In genomic region chr2:46873632-46874068, GRCh38 we compare ENCODE assay signal across 8 cellular contexts. TPM values are rescaled to one million over a fixed set of nuclear protein-coding genes. Genes with fewer than 3 reads are reported as not detected.
DNase-seq lines count a peak whose midpoint lies in the region; ATAC-seq and TF ChIP-seq lines count a peak whose summit lies in the region.

No MANE protein-coding gene starts in this region.

- H3K4me1 ChIP-seq in NT2/D1 (ENCODE audit: insufficient read depth, insufficient read length) (peaks cover 5% of the 10 kb centered on the region), breast epithelium (peaks cover 0 to 10% of the 10 kb centered on the region in 2 donors), lower lobe of right lung (peaks cover 63% of the 10 kb centered on the region), stomach smooth muscle (ENCODE audit: control insufficient read depth, insufficient read depth, low read length) (peaks cover 65% of the 10 kb centered on the region)

- H3K27ac ChIP-seq in breast epithelium (peak overlapping the region; percentile 79 to 82), lower lobe of right lung (no peak overlapping the region), stomach smooth muscle (ENCODE audit: low read length) (peak overlapping the region; percentile 53)

- in situ Hi-C loops in G401 (cut with HindIII; ENCODE audit: low sequenced_read_pairs) = no loop called here

- H3K9me3 ChIP-seq in NT2/D1 (ENCODE audit: insufficient read depth, low read length) (peaks cover 7% of the 10 kb centered on the region), breast epithelium (no peaks in the 10 kb centered on the region), lower lobe of right lung (no peaks in the 10 kb centered on the region), stomach smooth muscle (ENCODE audit: control insufficient read depth in 2 of 2, low read length in 2 of 2) (no peaks in the 10 kb centered on the region)

- peak; percentile 22 to 67 for ATAC-seq in lower lobe of right lung
- ATAC-seq in GM21576 (IDR thresholded peaks at IDR 0.05; ENCODE audit: unreplicated experiment) = no peak

- H3K9ac ChIP-seq in NT2/D1 (ENCODE audit: insufficient read length, low read depth) (no peak overlapping the region), stomach smooth muscle (ENCODE audit: low read length in 2 of 2) (no peak overlapping the region)

- no peak for TF ChIP-seq POLR2A in breast epithelium (IDR thresholded peaks at IDR 0.05)

- peak; percentile 98 for DNase-seq in ELR (ENCODE audit: low read depth)
- DNase-seq in NT2/D1 (ENCODE audit: low read depth, low spot score) = peak; percentile 71
- DNase-seq in breast epithelium (ENCODE audit: low spot score in 2 of 2) = peak; percentile 71 to 81
- no peak for DNase-seq in lower lobe of right lung
- DNase-seq in G401 (ENCODE audit: low spot score) = no peak
- no peak for DNase-seq in NCI-H2171 (lab: John Stamatoyannopoulos, UW)

- TF ChIP-seq CTCF in breast epithelium (IDR thresholded peaks at IDR 0.05) = no peak
- TF ChIP-seq CTCF in lower lobe of right lung (IDR thresholded peaks at IDR 0.05) = no peak

- H3K27me3 ChIP-seq in NT2/D1 (ENCODE audit: insufficient read depth, insufficient read length) = no peaks in the 10 kb centered on the region
- no peaks in the 10 kb centered on the region for H3K27me3 ChIP-seq in breast epithelium
- no peaks in the 10 kb centered on the region for H3K27me3 ChIP-seq in lower lobe of right lung (ENCODE audit: low read depth)
- no peaks in the 10 kb centered on the region for H3K27me3 ChIP-seq in stomach smooth muscle (ENCODE audit: control insufficient read depth in 1 of 2, insufficient read depth in 2 of 2, low read length in 2 of 2)

- intact Hi-C loops in breast epithelium (cut with DNase I; ENCODE audit: low total_unique reads) = loop anchor here (10.0 kb wide), 1 partner anchor 229 kb away; no protein-coding TSS in a partner anchor
- intact Hi-C loops in lower lobe of right lung (cut with DNase I) = no loop called here

- H3K4me3 ChIP-seq in NT2/D1 (ENCODE audit: insufficient read length, low read depth) (no peak overlapping the region), breast epithelium (no peak overlapping the region), lower lobe of right lung (no peak overlapping the region), stomach smooth muscle (ENCODE audit: low read length in 2 of 2) (peak overlapping the region in 1 of 2 donors; percentile 15)

- no peaks in the 10 kb centered on the region for H3K36me3 ChIP-seq in NT2/D1 (ENCODE audit: insufficient read depth, insufficient read length, low read length)
- no peaks in the 10 kb centered on the region for H3K36me3 ChIP-seq in breast epithelium
- no peaks in the 10 kb centered on the region for H3K36me3 ChIP-seq in lower lobe of right lung
- no peaks in the 10 kb centered on the region for H3K36me3 ChIP-seq in stomach smooth muscle (ENCODE audit: control insufficient read depth in 2 of 2, insufficient read depth in 2 of 2, low read length in 2 of 2)

RNA-seq across cellular contexts. Expression of gene MCFD2, which starts 42.0 kb away (rescaled TPM):
- 10 to 100 TPM; 83.0 to 94.8 (median 89.8) TPM for total RNA-seq in breast epithelium
- total RNA-seq in lower lobe of right lung = 82.3 TPM
- 100 and 127 TPM in 2 replicates for total RNA-seq in G401 (2014; rRNA removed; shearing (Covaris generic))

Comparison
In these comparisons a context has a peak if more than half of its experiments do, and no peak if none do; other contexts are left out.
1. DNase-seq: peak in ELR (single experiment), NT2/D1 (single experiment) and breast epithelium (2 of 2); none in lower lobe of right lung (single experiment), G401 (single experiment) and NCI-H2171 (single experiment).